In the genomic region with DNA sequence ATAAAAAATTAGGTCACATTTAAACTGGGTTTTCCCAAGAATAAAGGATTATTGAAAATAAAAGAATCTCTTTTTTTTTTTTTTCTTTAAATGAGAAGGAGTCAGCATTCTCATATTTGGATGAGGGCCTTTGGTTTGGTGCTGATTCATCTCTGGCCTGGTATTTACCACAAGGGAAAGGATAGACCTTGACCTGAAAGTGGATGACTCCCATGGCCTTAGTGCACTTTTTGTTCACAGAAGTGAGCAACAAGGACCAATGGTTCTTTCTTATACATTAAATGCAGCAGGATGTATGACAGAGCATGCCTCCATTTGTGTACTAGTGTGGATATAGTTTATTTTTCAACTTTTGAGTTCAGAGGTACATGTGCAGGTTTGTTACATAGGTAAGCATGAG, we compare ENCODE assay signal across 8 cellular contexts. TPM values are rescaled to one million over a fixed set of nuclear protein-coding genes. Genes with fewer than 3 reads are reported as not detected.
A peak's percentile ranks its signal among the peaks of the same experiment; 100 is the strongest.
DNase-seq lines count a peak whose midpoint lies in the region; ATAC-seq, FAIRE-seq and TF ChIP-seq lines count a peak whose summit lies in the region.

No MANE protein-coding gene starts in this region.

- H3K4me3 Mint-ChIP-seq in activated naive CD8-positive, alpha-beta T cell treated with anti-CD3 and anti-CD28 coated beads, Interleukin-2, amount 50 U/mL, for 24 hours = no peak overlapping the region
- no peak overlapping the region for H3K4me3 Mint-ChIP-seq in WTC11

- peaks cover 4% of the 10 kb centered on the region for H3K4me1 ChIP-seq in effector memory CD4-positive, alpha-beta T cell (ENCODE audit: control insufficient read depth, insufficient read depth, low read length, poor library complexity, severe bottlenecking)

- FAIRE-seq in GM19239 (lab: Jason Lieb, UNC) = peak; percentile 26

- no peak for TF ChIP-seq CTCF in WTC11 (IDR thresholded peaks at IDR 0.05)
- TF ChIP-seq CTCF in omental fat pad (IDR thresholded peaks at IDR 0.05) = no peak

- no peaks in the 10 kb centered on the region for H3K9me3 ChIP-seq in effector memory CD4-positive, alpha-beta T cell (ENCODE audit: control insufficient read depth, low read length)

- H3K4me1 Mint-ChIP-seq in activated naive CD8-positive, alpha-beta T cell treated with anti-CD3 and anti-CD28 coated beads, Interleukin-2, amount 50 U/mL, for 24 hours = peaks cover 66% of the 10 kb centered on the region
- peaks cover 7% of the 10 kb centered on the region; the same call in 1 of the 2 replicates for H3K4me1 Mint-ChIP-seq in WTC11

- no peaks in the 10 kb centered on the region for H3K27me3 Mint-ChIP-seq in activated naive CD8-positive, alpha-beta T cell treated with anti-CD3 and anti-CD28 coated beads, Interleukin-2, amount 50 U/mL, for 24 hours
- H3K27me3 Mint-ChIP-seq in WTC11 (ENCODE audit: low read depth) = no peaks in the 10 kb centered on the region

- POLR2A ChIA-PET in WTC11 (lab: Charles Lee) = no interaction called here

- no peak overlapping the region for H3K27ac Mint-ChIP-seq in activated naive CD8-positive, alpha-beta T cell treated with anti-CD3 and anti-CD28 coated beads, Interleukin-2, amount 50 U/mL, for 24 hours
- H3K27ac Mint-ChIP-seq in WTC11 = no peak overlapping the region

- peaks cover 37% of the 10 kb centered on the region for H3K36me3 Mint-ChIP-seq in activated naive CD8-positive, alpha-beta T cell treated with anti-CD3 and anti-CD28 coated beads, Interleukin-2, amount 50 U/mL, for 24 hours (ENCODE audit: low read depth)
- peaks cover 13% of the 10 kb centered on the region for H3K36me3 Mint-ChIP-seq in WTC11

- H3K36me3 ChIP-seq in effector memory CD4-positive, alpha-beta T cell (ENCODE audit: control insufficient read depth, insufficient read depth, low read length) = no peaks in the 10 kb centered on the region

- CTCF ChIA-PET in WTC11 (lab: Charles Lee) = no interaction called here

- ATAC-seq in HG03060 (IDR thresholded peaks at IDR 0.05; ENCODE audit: low read depth, unreplicated experiment) = peak; percentile 76
- peak; percentile 97 for ATAC-seq in activated naive CD8-positive, alpha-beta T cell treated with anti-CD3 and anti-CD28 coated beads, Interleukin-2, amount 50 U/mL, for 24 hours
- no peak for ATAC-seq in WTC11
- ATAC-seq in omental fat pad (ENCODE audit: low FRiP score) = no peak

- H3K27ac ChIP-seq in effector memory CD4-positive, alpha-beta T cell (ENCODE audit: insufficient read depth, low read length, poor library complexity, severe bottlenecking) = no peak overlapping the region

- DNase-seq in ELR (ENCODE audit: low read depth) = peak; percentile 80
- DNase-seq in GM19239 (ENCODE audit: insufficient read length, low spot score) = no peak
- DNase-seq in activated naive CD8-positive, alpha-beta T cell treated with anti-CD3 and anti-CD28 coated beads, Interleukin-2, amount 50 U/mL, for 24 hours = peak; percentile 14
- no peak for DNase-seq in effector memory CD4-positive, alpha-beta T cell
- no peak for DNase-seq in WTC11 (ENCODE audit: low spot score)
- no peak for DNase-seq in omental fat pad (ENCODE audit: low spot score)
- DNase-seq in SW480 (ENCODE audit: low spot score) = no peak

- no peaks in the 10 kb centered on the region for H3K9me3 Mint-ChIP-seq in activated naive CD8-positive, alpha-beta T cell treated with anti-CD3 and anti-CD28 coated beads, Interleukin-2, amount 50 U/mL, for 24 hours
- peaks cover 4% of the 10 kb centered on the region for H3K9me3 Mint-ChIP-seq in WTC11

- H3K27me3 ChIP-seq in effector memory CD4-positive, alpha-beta T cell (replicated peaks; ENCODE audit: control insufficient read depth, insufficient read depth, low read length, poor library complexity, severe bottlenecking) = no peaks in the 10 kb centered on the region

- no peak overlapping the region for H3K4me3 ChIP-seq in effector memory CD4-positive, alpha-beta T cell (ENCODE audit: insufficient read depth, low read depth, low read length, poor library complexity, severe bottlenecking)

TF ChIP-seq in WTC11, 78 proteins besides CTCF, POLR2A, EP300 and RAD21:
- no peak for TF ChIP-seq NR3C1 (CRISPR knock-in tag; conservative IDR thresholded peaks at IDR 0.05; ENCODE audit: low read depth)
- TF ChIP-seq ZNF416 (CRISPR knock-in tag; IDR thresholded peaks at IDR 0.05) = no peak
TF ChIP-seq in WTC11: peak in this region for 0.

RNA-seq across cellular contexts. Expression of a gene that starts 6.9 kb away (rescaled TPM):
- 17.6 to 21.6 TPM (median 19.9 TPM) in 3 replicates for total RNA-seq in WTC11 (2021)
- total RNA-seq in omental fat pad = 10 to 100 TPM; 23.3 to 40.4 (median 28.1) TPM

RNA-seq across cellular contexts. Expression of a gene that starts 32.2 kb away (rescaled TPM):
- total RNA-seq in WTC11 (2021) = 15.4 to 23.5 TPM (median 17.2 TPM) in 3 replicates
- 10 to 100 TPM; 32.8 to 56.3 (median 44.4) TPM for total RNA-seq in omental fat pad

Comparison
In these comparisons a context has a peak if more than half of its experiments do, and no peak if none do; other contexts are left out.
1. DNase-seq: peak in ELR (single experiment) and activated naive CD8-positive, alpha-beta T cell treated with anti-CD3 and anti-CD28 coated beads, Interleukin-2, amount 50 U/mL, for 24 hours (single experiment); none in GM19239 (single experiment), effector memory CD4-positive, alpha-beta T cell (0 of 3), WTC11 (single experiment), omental fat pad (single experiment) and SW480 (single experiment).
2. ATAC-seq: peak in HG03060 (single experiment) and activated naive CD8-positive, alpha-beta T cell treated with anti-CD3 and anti-CD28 coated beads, Interleukin-2, amount 50 U/mL, for 24 hours (single experiment); none in WTC11 (single experiment) and omental fat pad (single experiment).